In genomic region chr1:119799599-119800177, GRCh38 we compare ENCODE assay signal across 30 cellular contexts. TPM values are rescaled to one million over a fixed set of nuclear protein-coding genes. Genes with fewer than 3 reads are reported as not detected.
DNase-seq lines count a peak whose midpoint lies in the region; ATAC-seq and TF ChIP-seq lines count a peak whose summit lies in the region.
"Had no signal": no experiment of that assay in that cellular context is flagged by ENCODE, and none has a peak within 500 bp of the region (broad histone marks: within the 10 kb centered on the region; RNA-seq: fewer than 3 reads in every experiment).

No MANE protein-coding gene starts in this region.

- no peaks in the 10 kb centered on the region for H3K9me3 Mint-ChIP-seq in activated CD4-positive, alpha-beta T cell treated with anti-CD3 and anti-CD28 coated beads for 36 hours (ENCODE audit: low read depth)
- H3K9me3 Mint-ChIP-seq in activated naive CD4-positive, alpha-beta T cell treated with anti-CD3 and anti-CD28 coated beads, Interleukin-2, amount 50 U/mL, for 72 hours: no peaks in the 10 kb centered on the region
- H3K9me3 Mint-ChIP-seq: IgD-negative memory B cell, immature natural killer cell, memory B cell had no signal

- no peaks in the 10 kb centered on the region for H4K20me1 ChIP-seq in Loucy (ENCODE audit: insufficient read depth, low read length, poor library complexity, severe bottlenecking)

- ATAC-seq in activated CD4-positive, alpha-beta T cell treated with anti-CD3 and anti-CD28 coated beads for 36 hours: no peak
- peak; percentile 41 to 68 for ATAC-seq in activated naive CD4-positive, alpha-beta T cell treated with anti-CD3 and anti-CD28 coated beads, Interleukin-2, amount 50 U/mL, for 72 hours
- ATAC-seq in GM21825 (IDR thresholded peaks at IDR 0.05; ENCODE audit: unreplicated experiment) (no peak), HG03442 (IDR thresholded peaks at IDR 0.05; ENCODE audit: unreplicated experiment) (no peak)
- ATAC-seq: left colon, Panc1, sciatic nerve had no signal

- POLR2A ChIA-PET in activated CD4-positive, alpha-beta T cell treated with anti-CD3 and anti-CD28 coated beads for 36 hours (lab: Charles Lee): no interaction called here

- H3K79me2 ChIP-seq in Loucy (ENCODE audit: insufficient read depth, low read length): no peaks in the 10 kb centered on the region

- TF ChIP-seq CTCF in Loucy (conservative IDR thresholded peaks at IDR 0.05; ENCODE audit: low read length) (no peak), adrenal gland (IDR thresholded peaks at IDR 0.05) (no peak)

- H3K4me3 ChIP-seq in Loucy (ENCODE audit: low read length, poor library complexity, severe bottlenecking) (no peak overlapping the region), adrenal gland (no peak overlapping the region)
- H3K4me3 ChIP-seq: GM23248, thoracic aorta had no signal

- no peaks in the 10 kb centered on the region for H3K27me3 Mint-ChIP-seq in activated CD4-positive, alpha-beta T cell treated with anti-CD3 and anti-CD28 coated beads for 36 hours
- H3K27me3 Mint-ChIP-seq: IgD-negative memory B cell, memory B cell had no signal

- no peaks in the 10 kb centered on the region for H3K36me3 ChIP-seq in Loucy (ENCODE audit: insufficient read depth, low read length)
- H3K36me3 ChIP-seq in adrenal gland (replicated peaks in 1 of 2): no peaks in the 10 kb centered on the region
- H3K36me3 ChIP-seq: brain microvascular endothelial cell, thoracic aorta had no signal

- H3K27me3 ChIP-seq in Loucy (ENCODE audit: insufficient read depth, low read length, poor library complexity, severe bottlenecking) (no peaks in the 10 kb centered on the region), adrenal gland (no peaks in the 10 kb centered on the region)
- H3K27me3 ChIP-seq: brain microvascular endothelial cell had no signal

- WGBS in adrenal gland, 4 donors: 85 to 91% (median 88%) methylated on average over 15 of the region's 15 CpGs

- H3K4me3 Mint-ChIP-seq in activated CD4-positive, alpha-beta T cell treated with anti-CD3 and anti-CD28 coated beads for 36 hours: no peak overlapping the region
- H3K4me3 Mint-ChIP-seq: IgD-negative memory B cell, immature natural killer cell, memory B cell had no signal

- no peaks in the 10 kb centered on the region for H3K9me3 ChIP-seq in Loucy (ENCODE audit: insufficient read depth, low read depth, low read length)
- H3K9me3 ChIP-seq in adrenal gland (replicated peaks in 1 of 3): no peaks in the 10 kb centered on the region
- H3K9me3 ChIP-seq: thoracic aorta had no signal

- peaks cover 2% of the 10 kb centered on the region for H3K4me1 Mint-ChIP-seq in activated CD4-positive, alpha-beta T cell treated with anti-CD3 and anti-CD28 coated beads for 36 hours
- H3K4me1 Mint-ChIP-seq: IgD-negative memory B cell, immature natural killer cell, memory B cell had no signal

- peak overlapping the region; percentile 12 for H3K27ac Mint-ChIP-seq in activated CD4-positive, alpha-beta T cell treated with anti-CD3 and anti-CD28 coated beads for 36 hours
- peak overlapping the region; percentile 9 to 85 for H3K27ac Mint-ChIP-seq in activated naive CD4-positive, alpha-beta T cell treated with anti-CD3 and anti-CD28 coated beads, Interleukin-2, amount 50 U/mL, for 72 hours
- H3K27ac Mint-ChIP-seq: IgD-negative memory B cell, immature natural killer cell, memory B cell had no signal

- no peaks in the 10 kb centered on the region for H3K36me3 Mint-ChIP-seq in activated CD4-positive, alpha-beta T cell treated with anti-CD3 and anti-CD28 coated beads for 36 hours (ENCODE audit: low read depth)
- peaks cover 0 to 4% of the 10 kb centered on the region in 2 donors for H3K36me3 Mint-ChIP-seq in activated naive CD4-positive, alpha-beta T cell treated with anti-CD3 and anti-CD28 coated beads, Interleukin-2, amount 50 U/mL, for 72 hours
- H3K36me3 Mint-ChIP-seq: IgD-negative memory B cell, immature natural killer cell, memory B cell had no signal

- H3K9me2 ChIP-seq in Loucy (replicated peaks; ENCODE audit: low read depth, low read length): no peaks in the 10 kb centered on the region

- intact Hi-C loops in activated CD4-positive, alpha-beta T cell treated with anti-CD3 and anti-CD28 coated beads for 36 hours (cut with DNase I, micrococcal nuclease): no loop called here
- intact Hi-C loops in adrenal gland (cut with DNase I): no loop called here

- no peak overlapping the region for H3K9ac ChIP-seq in Loucy (ENCODE audit: low read depth, low read length, poor library complexity, severe bottlenecking)
- H3K9ac ChIP-seq: GM23248 had no signal

- H2AFZ ChIP-seq in Loucy (ENCODE audit: low read length): peak overlapping the region; percentile 64
- H2AFZ ChIP-seq: GM23248 had no signal

- H3K4me2 ChIP-seq in Loucy (ENCODE audit: low read depth, low read length, poor library complexity, severe bottlenecking): peak overlapping the region; percentile 6

- no peak overlapping the region for H3K27ac ChIP-seq in adrenal gland
- H3K27ac ChIP-seq: brain microvascular endothelial cell, GM23248, thoracic aorta had no signal

- H3F3A ChIP-seq in Loucy (ENCODE audit: low read depth): no peaks in the 10 kb centered on the region

- TF ChIP-seq POLR2A in adrenal gland (IDR thresholded peaks at IDR 0.05): no peak

- no peak for DNase-seq in activated CD4-positive, alpha-beta T cell treated with anti-CD3 and anti-CD28 coated beads for 36 hours
- no peak for DNase-seq in activated CD4-positive, alpha-beta T cell treated with anti-CD3 and anti-CD28 coated beads, Interleukin-2, amount 50 U/mL, for 48 hours
- peak in 1 of 2 donors; percentile 17 for DNase-seq in activated naive CD4-positive, alpha-beta T cell treated with anti-CD3 and anti-CD28 coated beads, Interleukin-2, amount 50 U/mL, for 72 hours (ENCODE audit: low spot score in 2 of 2)
- peak; percentile 2 for DNase-seq in stimulated activated CD8-positive, alpha-beta memory T cell treated with anti-CD3 and anti-CD28 coated beads, Interleukin-12 subunit alpha, Interleukin-12 subunit beta, amount 100 ng/mL, for 1 hour (ENCODE audit: low read depth)
- no peak for DNase-seq in adrenal gland
- DNase-seq: AML-193; brain microvascular endothelial cell; DMS153; GM23248; hypothalamus; immature natural killer cell; left colon; NCI-H1092 treated with DMSO at 0.1 percent for 48 hours; NCI-H187; NCI-H524 treated with DMSO at 0.1 percent for 48 hours; SHP77; stimulated activated CD4-positive, alpha-beta T cell treated with anti-CD3 and anti-CD28 coated beads, Interleukin-12 subunit alpha, Interleukin-12 subunit beta, amount 100 ng/mL, for 4 hours; stimulated activated CD4-positive, alpha-beta T cell treated with anti-CD3 and anti-CD28 coated beads, Interleukin-4, amount 100 ng/mL, for 24 hours had no signal

- CTCF ChIA-PET in activated CD4-positive, alpha-beta T cell treated with anti-CD3 and anti-CD28 coated beads for 36 hours (lab: Charles Lee): interaction anchor here (4.5 kb wide), 1 partner anchor 10 kb away, joined by 26 read pairs; no protein-coding TSS in a partner anchor

- H3K4me1 ChIP-seq in Loucy (ENCODE audit: insufficient read depth, low read length, poor library complexity, severe bottlenecking) (no peaks in the 10 kb centered on the region), adrenal gland (replicated peaks in 1 of 2) (no peaks in the 10 kb centered on the region)

RNA-seq across cellular contexts. Expression of gene REG4, which starts 11.6 kb away (rescaled TPM):
- total RNA-seq in activated CD4-positive, alpha-beta T cell treated with anti-CD3 and anti-CD28 coated beads for 36 hours: under 1 TPM; 0.34 to 0.47 TPM
- total RNA-seq in activated naive CD4-positive, alpha-beta T cell treated with anti-CD3 and anti-CD28 coated beads, Interleukin-2, amount 50 U/mL, for 72 hours: 1 to 10 TPM in 1 of 2 donors, under 1 TPM in 1; 0.89 to 7.2 TPM
- not detected for total RNA-seq in adrenal gland
- polyA plus RNA-seq in adrenal gland: not detected
- total RNA-seq: A172, cerebellum, endothelial cell of umbilical vein, GM23248, posterior vena cava, sciatic nerve had no signal
- polyA plus RNA-seq: endothelial cell of umbilical vein, GM23248, IgD-negative memory B cell, immature natural killer cell had no signal

RNA-seq across cellular contexts. Expression of gene HMGCS2, which starts 31.0 kb away (rescaled TPM):
- total RNA-seq in activated CD4-positive, alpha-beta T cell treated with anti-CD3 and anti-CD28 coated beads for 36 hours: not detected
- not detected for total RNA-seq in activated naive CD4-positive, alpha-beta T cell treated with anti-CD3 and anti-CD28 coated beads, Interleukin-2, amount 50 U/mL, for 72 hours
- total RNA-seq in adrenal gland: under 1 TPM in 3 of 8 donors, not detected in 5; 0.34 to 0.68 (median 0.49) TPM
- polyA plus RNA-seq in adrenal gland: under 1 TPM; 0.30 to 0.33 (median 0.32) TPM
- total RNA-seq: A172, endothelial cell of umbilical vein, GM23248, posterior vena cava, sciatic nerve had no signal
- polyA plus RNA-seq: endothelial cell of umbilical vein, GM23248, IgD-negative memory B cell, immature natural killer cell had no signal

Comparison
In these comparisons a context has a peak if more than half of its experiments do, and no peak if none do; other contexts are left out.
1. ATAC-seq: peak in activated naive CD4-positive, alpha-beta T cell treated with anti-CD3 and anti-CD28 coated beads, Interleukin-2, amount 50 U/mL, for 72 hours (2 of 2); none in activated CD4-positive, alpha-beta T cell treated with anti-CD3 and anti-CD28 coated beads for 36 hours (single experiment), GM21825 (single experiment) and HG03442 (single experiment).